In the genomic region with DNA sequence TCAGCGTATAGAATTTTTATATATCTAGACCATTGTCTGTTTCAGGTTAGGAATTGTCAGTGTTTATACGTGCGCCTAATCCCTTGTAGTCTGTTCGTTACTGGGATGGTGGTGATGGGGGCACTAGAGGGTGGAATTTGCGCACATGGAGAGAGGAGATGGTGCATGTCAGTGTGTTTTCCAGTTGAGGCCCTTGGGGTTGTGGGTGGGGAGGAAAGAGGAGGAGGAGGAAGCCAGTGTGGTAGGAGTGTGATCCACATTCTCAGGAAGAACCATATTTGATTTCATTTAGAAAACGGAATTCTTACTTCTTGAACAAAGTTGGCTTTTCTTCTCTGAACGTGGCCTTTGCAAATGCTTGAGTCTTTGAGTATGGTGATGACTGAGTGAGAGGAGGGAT, we compare ENCODE assay signal across 24 cellular contexts.
"Had no signal": no experiment of that assay in that cellular context is flagged by ENCODE, and none has a peak within 500 bp of the region (broad histone marks: within the 10 kb centered on the region; RNA-seq: fewer than 3 reads in every experiment).

No MANE protein-coding gene starts in this region.

- H3K4me3 Mint-ChIP-seq: activated CD4-positive, alpha-beta T cell treated with anti-CD3 and anti-CD28 coated beads for 36 hours; activated naive CD8-positive, alpha-beta T cell treated with anti-CD3 and anti-CD28 coated beads, Interleukin-2, amount 10 ng/mL, durations not matched to agents 7 days and 5 days; activated T-cell treated with anti-CD3 and anti-CD28 coated beads, Interleukin-2, amount 50 U/mL, for 72 hours; neural progenitor cell; stimulated activated naive CD8-positive, alpha-beta T cell treated with anti-CD3 and anti-CD28 coated beads, Interleukin-15, Interleukin-2, amounts not matched to agents 100 ng/mL and 50 ng/mL, for 24 hours; WTC11 had no signal

- H3K4me1 ChIP-seq: gastroesophageal sphincter, sigmoid colon, thyroid gland had no signal

- H3K9ac ChIP-seq: neural progenitor cell had no signal

- H3K27ac Mint-ChIP-seq: activated CD4-positive, alpha-beta T cell treated with anti-CD3 and anti-CD28 coated beads for 36 hours; activated naive CD8-positive, alpha-beta T cell treated with anti-CD3 and anti-CD28 coated beads, Interleukin-2, amount 10 ng/mL, durations not matched to agents 7 days and 5 days; activated T-cell treated with anti-CD3 and anti-CD28 coated beads, Interleukin-2, amount 50 U/mL, for 72 hours; neural progenitor cell; WTC11 had no signal

- H3K4me2 ChIP-seq: neural progenitor cell, smooth muscle cell had no signal

- H3K27me3 Mint-ChIP-seq: activated CD4-positive, alpha-beta T cell treated with anti-CD3 and anti-CD28 coated beads for 36 hours; activated naive CD8-positive, alpha-beta T cell treated with anti-CD3 and anti-CD28 coated beads, Interleukin-2, amount 10 ng/mL, durations not matched to agents 7 days and 5 days; stimulated activated naive CD8-positive, alpha-beta T cell treated with anti-CD3 and anti-CD28 coated beads, Interleukin-15, Interleukin-2, amounts not matched to agents 100 ng/mL and 50 ng/mL, for 24 hours had no signal

- H3K27me3 ChIP-seq: gastroesophageal sphincter, neural progenitor cell, sigmoid colon, thyroid gland had no signal

- ATAC-seq: activated CD4-positive, alpha-beta T cell treated with anti-CD3 and anti-CD28 coated beads for 36 hours; activated T-cell treated with anti-CD3 and anti-CD28 coated beads, Interleukin-2, amount 50 U/mL, for 72 hours; gastroesophageal sphincter; left cardiac atrium; WTC11 had no signal

- H3K27ac ChIP-seq: epithelial cell of prostate, gastroesophageal sphincter, neural progenitor cell, sigmoid colon, thyroid gland had no signal

- H3K36me3 Mint-ChIP-seq: neural progenitor cell, WTC11 had no signal

- H2AFZ ChIP-seq: neural progenitor cell had no signal

- DNase-seq: activated CD4-positive, alpha-beta T cell treated with anti-CD3 and anti-CD28 coated beads for 36 hours; activated CD4-positive, alpha-beta T cell treated with anti-CD3 and anti-CD28 coated beads, Interleukin-2, amount 50 U/mL, for 48 hours; activated gamma-delta T cell; activated naive CD8-positive, alpha-beta T cell treated with anti-CD3 and anti-CD28 coated beads, Interleukin-2, amount 10 ng/mL, durations not matched to agents 7 days and 5 days; activated T-cell treated with anti-CD3 and anti-CD28 coated beads, Interleukin-2, amount 50 U/mL, for 72 hours; amygdala; cortex of kidney; hypothalamus; islet precursor cell; left cardiac atrium; mesenchymal stem cell; retina; sigmoid colon; stimulated activated CD4-positive, alpha-beta T cell treated with anti-CD3 and anti-CD28 coated beads, Interleukin-15, amount 100 ng/mL, for 24 hours; substantia nigra; T1000; thyroid gland had no signal

- H3K9me3 ChIP-seq: gastroesophageal sphincter, sigmoid colon, thyroid gland had no signal

- H3K36me3 ChIP-seq: gastroesophageal sphincter, neural progenitor cell, sigmoid colon, thyroid gland had no signal

- H3K4me1 Mint-ChIP-seq: WTC11 had no signal

- H3K4me3 ChIP-seq: gastroesophageal sphincter, neural progenitor cell, sigmoid colon, smooth muscle cell, thyroid gland had no signal

- FAIRE-seq: bronchial epithelial cell had no signal
